ENCODE assay signal across 8 cellular contexts in genomic region chr3:53938645-53939044, GRCh38. TPM values are rescaled to one million over a fixed set of nuclear protein-coding genes. Genes with fewer than 3 reads are reported as not detected.
A peak's percentile ranks its signal among the peaks of the same experiment; 100 is the strongest.
DNase-seq lines count a peak whose midpoint lies in the region; ATAC-seq, FAIRE-seq and TF ChIP-seq lines count a peak whose summit lies in the region.

No MANE protein-coding gene starts in this region.

- no peak overlapping the region for H3K9ac ChIP-seq in GM12878 (ENCODE audit: control insufficient read depth, insufficient read depth, low read length)

- TF ChIP-seq CTCF in PC-9 (conservative IDR thresholded peaks at IDR 0.05) (peak; percentile 79), GM12878 (IDR thresholded peaks at IDR 0.05 in 2 of 3, conservative IDR thresholded peaks at IDR 0.05 in 1 of 3; ENCODE audit: control insufficient read depth in 2 of 3, extremely low read depth in 1 of 3, insufficient read depth in 1 of 3, low read depth in 3 of 3, low read length in 3 of 3) (peak; percentile 74 to 81 (median 78))

- H3K9me3 ChIP-seq in PC-9 (ENCODE audit: insufficient read depth, low read depth), result no peaks in the 10 kb centered on the region
- no peaks in the 10 kb centered on the region; the same call in 2 of the 3 replicates for H3K9me3 ChIP-seq in GM12878 (replicated peaks; ENCODE audit: control insufficient read depth, insufficient read depth, low read length)

- H2AFZ ChIP-seq in PC-9 (no peak overlapping the region), GM12878 (ENCODE audit: control insufficient read depth, low read depth, low read length) (no peak overlapping the region)

- DNase-seq in A172 (ENCODE audit: low spot score), result peak; percentile 59
- DNase-seq in GM03348 (ENCODE audit: low spot score), result peak; percentile 69
- DNase-seq in HuH-7 (ENCODE audit: low spot score), result peak; percentile 9
- DNase-seq in PC-9, result peak in 1 of 2 experiments; percentile 23
- DNase-seq in GM12878 (ENCODE audit: low read depth, low spot score), result no peak
- peak; percentile 14 for DNase-seq in iPS DF 4.7 (ENCODE audit: extremely low read depth, low spot score)
- peak; percentile 26 to 33 for DNase-seq in stimulated activated CD4-positive, alpha-beta T cell treated with anti-CD3 and anti-CD28 coated beads, Interleukin-2, amount 100 ng/mL, for 24 hours
- DNase-seq in amniotic stem cell (lab: John Stamatoyannopoulos, UW), result no peak

- TF ChIP-seq POLR2A in GM12878 (IDR thresholded peaks at IDR 0.05; ENCODE audit: low read depth, low read length), result no peak

- peaks cover 6% of the 10 kb centered on the region; the same call in 1 of the 2 replicates for H3K27me3 ChIP-seq in PC-9 (ENCODE audit: insufficient read depth, low read depth)
- H3K27me3 ChIP-seq in GM12878 (replicated peaks in 1 of 2; ENCODE audit: control insufficient read depth in 2 of 2, insufficient read depth in 2 of 2, low read length in 1 of 2), result no peaks in the 10 kb centered on the region; a peak in 1 of 4 replicates

- FAIRE-seq in GM12878 (lab: Jason Lieb, UNC), result peak; percentile 75

- intact Hi-C loops in PC-9 (cut with micrococcal nuclease; ENCODE audit: unreplicated experiment), result no loop called here
- intact Hi-C loops in GM12878 (cut with micrococcal nuclease; ENCODE audit: unreplicated experiment), result loop anchor here (2.0 to 10.0 kb wide), 3 partner anchors 206 to 490 kb away; no protein-coding TSS in a partner anchor

- BruUV-seq in PC-9 (replicated peaks; lab: Mats Ljungman, UMichigan), result no TSS peak
- BruUV-seq in GM12878 (replicated peaks; lab: Mats Ljungman, UMichigan), result no TSS peak

- no peak overlapping the region for H3K4me2 ChIP-seq in PC-9
- no peak overlapping the region for H3K4me2 ChIP-seq in GM12878 (ENCODE audit: control insufficient read depth, insufficient read depth)

- no peaks in the 10 kb centered on the region for H3F3A ChIP-seq in PC-9 (ENCODE audit: insufficient read depth, low read depth)

- H4K20me1 ChIP-seq in PC-9 (ENCODE audit: insufficient read depth) (no peaks in the 10 kb centered on the region), GM12878 (ENCODE audit: control insufficient read depth, insufficient read depth) (no peaks in the 10 kb centered on the region)

- H3K27ac ChIP-seq in PC-9 (no peak overlapping the region), GM12878 (ENCODE audit: control insufficient read depth, insufficient read depth) (no peak overlapping the region)

- H3K4me3 ChIP-seq in PC-9 (no peak overlapping the region), GM12878 (no peak overlapping the region)

- 0% methylated on average over 2 of the region's 2 CpGs for WGBS in GM12878 (ENCODE audit: insufficient coverage, insufficient replicate concordance, low lambda C conversion rate, missing lambda C conversion rate)

- in situ Hi-C loops in GM12878 (cut with MboI), result loop anchor here (5.0 kb wide), 1 partner anchor 429 kb away; no protein-coding TSS in a partner anchor

- H3K9me2 ChIP-seq in PC-9 (ENCODE audit: insufficient read depth), result no peaks in the 10 kb centered on the region

- CTCF ChIA-PET in PC-9 (lab: Charles Lee), result no interaction called here
- CTCF ChIA-PET in GM12878 (lab: Yijun Ruan, JAX), result interaction anchor here (0.6 to 3.0 kb wide), 26 partner anchors 10 to 1352 kb away, joined by 3 to 17 read pairs (median 4); no protein-coding TSS in a partner anchor

- peak; percentile 82 for TF ChIP-seq RAD21 in GM12878 (IDR thresholded peaks at IDR 0.05; ENCODE audit: insufficient read depth, low read depth, low read length)

- RAD21 ChIA-PET in GM12878 (lab: Charles Lee; ENCODE audit: unreplicated experiment), result interaction anchor here (0.6 to 2.1 kb wide), 10 partner anchors 12 to 1783 kb away, joined by 3 to 6 read pairs (median 4); partner anchors contain the start of gene SELENOK

- ATAC-seq in GM12878, result peak; percentile 87

- TF ChIP-seq EP300 in GM12878 (IDR thresholded peaks at IDR 0.05; ENCODE audit: borderline replicate concordance in 1 of 2, control insufficient read depth in 1 of 2, low read depth in 2 of 2, low read length in 2 of 2), result no peak

- POLR2A ChIA-PET in PC-9 (lab: Charles Lee; ENCODE audit: unreplicated experiment), result interaction anchor here (0.6 kb wide), 1 partner anchor 1847 kb away, joined by 3 read pairs; no protein-coding TSS in a partner anchor
- POLR2A ChIA-PET in GM12878 (lab: Charles Lee), result no interaction called here

- H3K36me3 ChIP-seq in PC-9 (ENCODE audit: low read depth) (no peaks in the 10 kb centered on the region), GM12878 (ENCODE audit: control insufficient read depth in 2 of 2, insufficient read depth in 2 of 2, low read length in 1 of 2) (no peaks in the 10 kb centered on the region)

- H3K79me2 ChIP-seq in PC-9 (ENCODE audit: low read depth) (no peaks in the 10 kb centered on the region), GM12878 (ENCODE audit: control insufficient read depth, insufficient read depth, low read length) (no peaks in the 10 kb centered on the region)

- H3K4me1 ChIP-seq in PC-9 (replicated peaks; ENCODE audit: insufficient read depth) (no peaks in the 10 kb centered on the region), GM12878 (ENCODE audit: control insufficient read depth, insufficient read depth, low read length) (no peaks in the 10 kb centered on the region)

- SMC1A ChIA-PET in GM12878 (lab: Charles Lee; ENCODE audit: uncharacterized antibody, unreplicated experiment), result interaction anchor here (1.2 to 2.3 kb wide), 6 partner anchors 11 to 1242 kb away, joined by 3 to 10 read pairs (median 6); no protein-coding TSS in a partner anchor

TF ChIP-seq in GM12878, 131 proteins besides CTCF, POLR2A, EP300 and RAD21:
- no peak for TF ChIP-seq RUNX3 (IDR thresholded peaks at IDR 0.05; ENCODE audit: low read length)
- no peak for TF ChIP-seq RELA (IDR thresholded peaks at IDR 0.05; ENCODE audit: borderline replicate concordance, partially characterized antibody)
- peak; percentile 73; the same call in 1 of the 2 replicates for TF ChIP-seq SMC3 (IDR thresholded peaks at IDR 0.05; ENCODE audit: borderline replicate concordance, low read length)

RNA-seq across cellular contexts. Expression of gene SELENOK, which starts 47.0 kb away (rescaled TPM):
- total RNA-seq in A172 (2014; rRNA removed; shearing (Covaris generic)), result 40.9 and 52.5 TPM in 2 replicates
- 19.9 and 21.9 TPM in 2 replicates for total RNA-seq in PC-9 (2021)
- total RNA-seq in GM12878 (2013; cell fraction: nucleolus; rRNA removed), result 16.6 and 20.9 TPM in 2 replicates
- 35.4 and 41.5 TPM in 2 replicates for total RNA-seq in GM12878 (2014; rRNA removed)
- 41.1 and 42.2 TPM in 2 replicates for total RNA-seq in GM12878 (2014; rRNA removed; fragmentation: Illumina TruSeq; extraction: Trizol)
- 36.9 and 42.6 TPM in 2 replicates for total RNA-seq in GM12878 (2021)
- polyA plus RNA-seq in GM12878 (2011; ENCODE audit: low read depth), result 76.4 TPM
- polyA plus RNA-seq in GM12878 (2011; rRNA removed), result 139 and 148 TPM in 2 replicates
- 54.1 and 55.7 TPM in 2 replicates for polyA plus RNA-seq in GM12878 (2011; cell fraction: cytosol; rRNA removed)
- 19.0 and 29.0 TPM in 2 replicates for polyA plus RNA-seq in GM12878 (2011; cell fraction: nucleus; rRNA removed)
- 49.7 and 61.1 TPM in 2 replicates for polyA plus RNA-seq in GM12878 (2012)
- 53.9 and 70.1 TPM in 2 replicates for polyA plus RNA-seq in GM12878 (2014; fragmentation: Illumina TruSeq; extraction: Trizol)
- 100 to 1,000 TPM; 245 to 322 TPM for polyA plus RNA-seq in GM12878 (2014; fragmentation: Nextera tagmentation; extraction: Ambion mirVana)
- 55.2 and 62.6 TPM in 2 replicates for polyA plus RNA-seq in GM12878 (2014; rRNA removed)
- 100 to 1,000 TPM; 171 to 174 TPM for polyA plus RNA-seq in GM12878 (2016; fragmentation: Nextera tagmentation; extraction: Ambion mirVana)
- polyA minus RNA-seq in GM12878 (2011; rRNA and poly(A)+ RNA removed), result 17.6 and 32.8 TPM in 2 replicates
- 6.7 and 7.6 TPM in 2 replicates for polyA minus RNA-seq in GM12878 (2011; cell fraction: cytosol; rRNA and poly(A)+ RNA removed)
- polyA minus RNA-seq in GM12878 (2011; cell fraction: nucleus; rRNA and poly(A)+ RNA removed), result 13.2 and 25.4 TPM in 2 replicates

RNA-seq across cellular contexts. Expression of gene ACTR8, which starts 56.7 kb away (rescaled TPM):
- 20.2 and 24.1 TPM in 2 replicates for total RNA-seq in A172 (2014; rRNA removed; shearing (Covaris generic))
- total RNA-seq in PC-9 (2021) (21.5 and 25.5 TPM in 2 replicates), GM12878 (2014; rRNA removed) (27.5 and 36.5 TPM in 2 replicates), GM12878 (2014; rRNA removed; fragmentation: Illumina TruSeq; extraction: Trizol) (28.1 and 29.5 TPM in 2 replicates), GM12878 (2021) (32.8 and 35.7 TPM in 2 replicates)
- total RNA-seq in GM12878 (2013; cell fraction: nucleolus; rRNA removed), result 33.3 and 36.0 TPM in 2 replicates
- polyA plus RNA-seq in GM12878 (2011; ENCODE audit: low read depth), result 16.2 TPM
- polyA plus RNA-seq in GM12878 (2011; rRNA removed) (32.9 and 40.9 TPM in 2 replicates), GM12878 (2014; fragmentation: Illumina TruSeq; extraction: Trizol) (24.9 and 29.5 TPM in 2 replicates), GM12878 (2014; fragmentation: Nextera tagmentation; extraction: Ambion mirVana) (10 to 100 TPM in 1 of 2 experiments, 1 to 10 TPM in 1; 5.3 to 15.5 TPM), GM12878 (2014; rRNA removed) (23.8 and 29.2 TPM in 2 replicates), GM12878 (2016; fragmentation: Nextera tagmentation; extraction: Ambion mirVana) (10 to 100 TPM; 26.3 to 26.5 TPM)
- polyA plus RNA-seq in GM12878 (2011; cell fraction: cytosol; rRNA removed), result 17.9 and 19.9 TPM in 2 replicates
- 26.7 and 30.3 TPM in 2 replicates for polyA plus RNA-seq in GM12878 (2011; cell fraction: nucleus; rRNA removed)
- 20.7 and 21.9 TPM in 2 replicates for polyA plus RNA-seq in GM12878 (2012)
- 38.0 and 45.6 TPM in 2 replicates for polyA minus RNA-seq in GM12878 (2011; rRNA and poly(A)+ RNA removed)
- 9.5 and 20.4 TPM in 2 replicates for polyA minus RNA-seq in GM12878 (2011; cell fraction: cytosol; rRNA and poly(A)+ RNA removed)
- 18.4 and 24.1 TPM in 2 replicates for polyA minus RNA-seq in GM12878 (2011; cell fraction: nucleus; rRNA and poly(A)+ RNA removed)

Comparison
In these comparisons a context has a peak if more than half of its experiments do, and no peak if none do; other contexts are left out.
1. DNase-seq: peak in A172 (single experiment), GM03348 (single experiment), HuH-7 (single experiment), iPS DF 4.7 (single experiment) and stimulated activated CD4-positive, alpha-beta T cell treated with anti-CD3 and anti-CD28 coated beads, Interleukin-2, amount 100 ng/mL, for 24 hours (2 of 2); none in GM12878 (single experiment) and amniotic stem cell (single experiment).